Comparison of ENCODE assay signal across 15 cellular contexts in the genomic region with DNA sequence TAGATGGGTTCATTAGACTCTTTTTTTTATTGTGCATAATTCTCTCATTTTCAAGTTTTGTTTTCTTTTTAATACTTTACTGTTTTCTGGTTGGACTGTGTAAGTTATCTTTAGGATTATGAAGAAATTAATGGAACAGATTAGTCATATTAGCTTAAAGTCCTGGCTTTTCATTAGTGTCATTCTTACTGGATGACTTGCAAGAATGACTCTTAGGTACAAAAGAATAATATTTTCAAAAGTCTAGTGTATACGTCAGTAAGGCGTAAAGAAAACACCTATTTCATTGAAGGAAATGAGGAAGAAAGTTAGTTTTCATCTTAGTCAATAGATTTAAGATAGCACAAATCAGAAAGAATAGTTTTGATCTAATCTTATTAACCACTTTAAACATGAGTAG.
DNase-seq lines count a peak whose midpoint lies in the region; ATAC-seq and FAIRE-seq lines count a peak whose summit lies in the region.
"Had no signal": no experiment of that assay in that cellular context is flagged by ENCODE, and none has a peak within 500 bp of the region (broad histone marks: within the 10 kb centered on the region; RNA-seq: fewer than 3 reads in every experiment).

No MANE protein-coding gene starts in this region.

- no peak overlapping the region for H3K9ac ChIP-seq in adipocyte (ENCODE audit: low read length)
- H3K9ac ChIP-seq: BLaER1 treated with 17β-estradiol and CSF1 and Interleukin-3, amounts not matched to agents 10 nM and 100 nM had no signal

- peak; percentile 6 for FAIRE-seq in G401.6 (lab: Jason Lieb, UNC)
- FAIRE-seq: H1 had no signal

- H3K79me2 ChIP-seq in ACC112 (ENCODE audit: control insufficient read depth, insufficient read depth, low read length, unreplicated experiment): peaks cover 98% of the 10 kb centered on the region

- H2AFZ ChIP-seq in ACC112 (ENCODE audit: low read length, unreplicated experiment): no peak overlapping the region

- DNase-seq in adipocyte (ENCODE audit: low read depth) (no peak), germinal center (ENCODE audit: low spot score) (peak; percentile 11), NCI-H1436 (lab: John Stamatoyannopoulos, UW) (no peak), GM19240 (ENCODE audit: insufficient read length, low spot score) (no peak)
- no peak for DNase-seq in effector CD4-positive, alpha-beta T cell
- DNase-seq: esophagus squamous epithelium, natural killer cell, NCI-H1694 had no signal

- H3K36me3 ChIP-seq in ACC112 (ENCODE audit: insufficient read depth, low read length) (peaks cover 4% of the 10 kb centered on the region; the same call in 1 of the 2 replicates), adipocyte (ENCODE audit: control insufficient read depth, insufficient read depth, low read length, severe bottlenecking) (peaks cover 8% of the 10 kb centered on the region)

- H3K4me1 ChIP-seq in ACC112 (ENCODE audit: control insufficient read depth, insufficient read depth, low read length, unreplicated experiment): peaks cover 50% of the 10 kb centered on the region
- peaks cover 22% of the 10 kb centered on the region for H3K4me1 ChIP-seq in adipocyte (ENCODE audit: control insufficient read depth, insufficient read depth, low read length)
- H3K4me1 ChIP-seq: SJSA1 had no signal

- H3K27ac ChIP-seq in ACC112 (ENCODE audit: low read depth, low read length): peak overlapping the region; percentile 98
- H3K27ac ChIP-seq: BLaER1 treated with 17β-estradiol and CSF1 and Interleukin-3, amounts not matched to agents 10 nM and 100 nM; esophagus squamous epithelium; SJSA1; vagina had no signal

- ATAC-seq in HG02981 (IDR thresholded peaks at IDR 0.05; ENCODE audit: unreplicated experiment): no peak

- H3K9me3 ChIP-seq in adipocyte (ENCODE audit: control insufficient read depth, low read length): no peaks in the 10 kb centered on the region
- H3K9me3 ChIP-seq: BLaER1 treated with 17β-estradiol and CSF1 and Interleukin-3, amounts not matched to agents 10 nM and 100 nM; esophagus squamous epithelium; SJSA1; vagina had no signal

- H3K27me3 ChIP-seq in ACC112 (ENCODE audit: insufficient read depth, low read length) (no peaks in the 10 kb centered on the region), adipocyte (replicated peaks; ENCODE audit: control insufficient read depth, insufficient read depth, low read length) (no peaks in the 10 kb centered on the region)
- H3K27me3 ChIP-seq: BLaER1 treated with 17β-estradiol and CSF1 and Interleukin-3, amounts not matched to agents 10 nM and 100 nM; esophagus squamous epithelium; SJSA1; vagina had no signal

- H3K4me3 ChIP-seq in ACC112 (ENCODE audit: low read depth, low read length): peak overlapping the region; percentile 29; the same call in 1 of the 2 replicates
- H3K4me3 ChIP-seq in adipocyte (ENCODE audit: low read length): peak overlapping the region; percentile 11
- H3K4me3 ChIP-seq: BLaER1 treated with 17β-estradiol and CSF1 and Interleukin-3, amounts not matched to agents 10 nM and 100 nM; esophagus squamous epithelium; SJSA1; vagina had no signal
